15 cellular contexts compared by ENCODE assay signal in genomic region chr2:133788391-133788790, GRCh38.
"Had no signal": no experiment of that assay in that cellular context is flagged by ENCODE, and none has a peak within 500 bp of the region (broad histone marks: within the 10 kb centered on the region; RNA-seq: fewer than 3 reads in every experiment).

No MANE protein-coding gene starts in this region.

- H3K4me1 ChIP-seq: gastroesophageal sphincter, neural progenitor cell, pancreas had no signal

- H3K4me2 ChIP-seq: neural progenitor cell had no signal

- FAIRE-seq: islet of Langerhans, pancreas had no signal

- H3K9me3 ChIP-seq: pancreas had no signal

- H3K27ac ChIP-seq: gastroesophageal sphincter, neural progenitor cell, pancreas had no signal

- DNase-seq: activated CD4-positive, alpha-beta memory T cell treated with anti-CD3 and anti-CD28 coated beads, Interleukin-2, amount 10 ng/mL, durations not matched to agents 7 days and 5 days; activated CD4-positive, alpha-beta T cell treated with anti-CD3 and anti-CD28 coated beads for 4 hours; activated gamma-delta T cell; activated T-cell treated with anti-CD3 and anti-CD28 coated beads, Interleukin-2, amount 50 U/mL, for 48 hours; amygdala; effector CD8-positive, alpha-beta T cell; pancreas; stimulated activated CD4-positive, alpha-beta T cell treated with anti-CD3 and anti-CD28 coated beads, Interleukin-12 subunit alpha, Interleukin-12 subunit beta, amount 100 ng/mL, for 4 hours; stimulated activated CD4-positive, alpha-beta T cell treated with anti-CD3 and anti-CD28 coated beads, Interleukin-2, amount 100 ng/mL, for 24 hours; T-helper 2 cell had no signal

- H3K36me3 ChIP-seq: gastroesophageal sphincter, neural progenitor cell, pancreas had no signal

- H3K27me3 ChIP-seq: gastroesophageal sphincter, neural progenitor cell, pancreas had no signal

- H3K9ac ChIP-seq: neural progenitor cell had no signal

- H3K4me3 ChIP-seq: gastroesophageal sphincter, neural progenitor cell, pancreas had no signal

- H2AFZ ChIP-seq: neural progenitor cell had no signal

- ATAC-seq: gastroesophageal sphincter, pancreas, sciatic nerve, WTC11 had no signal
